ENCODE assay signal across 16 cellular contexts in the genomic region with DNA sequence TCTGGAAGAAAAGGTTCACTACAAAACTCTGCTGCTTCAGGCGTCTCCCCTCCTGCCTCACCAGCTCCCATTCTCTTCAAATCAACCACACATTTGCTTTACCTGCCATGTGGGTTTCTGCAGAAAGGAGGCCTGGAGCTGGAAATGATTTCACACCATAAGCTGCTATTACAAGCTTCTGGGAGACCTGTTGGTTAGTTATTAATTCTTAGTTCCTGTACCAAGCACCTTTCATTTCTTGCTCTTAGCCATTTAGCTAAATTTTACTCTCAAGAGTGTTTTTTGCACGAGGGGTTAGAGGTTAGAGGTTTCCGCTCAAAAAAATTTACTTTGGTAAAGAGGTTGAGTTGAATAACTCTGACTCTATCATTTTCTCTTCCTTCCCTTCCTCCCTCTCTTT.
DNase-seq lines count a peak whose midpoint lies in the region; ATAC-seq and TF ChIP-seq lines count a peak whose summit lies in the region.
"Had no signal": no experiment of that assay in that cellular context is flagged by ENCODE, and none has a peak within 500 bp of the region (broad histone marks: within the 10 kb centered on the region; RNA-seq: fewer than 3 reads in every experiment).

No MANE protein-coding gene starts in this region.

- DNase-seq in GM20000 (ENCODE audit: low spot score) (peak; percentile 40), immature natural killer cell (no peak), NCI-H446 (lab: John Stamatoyannopoulos, UW) (no peak)
- no peak for DNase-seq in activated CD4-positive, alpha-beta T cell treated with anti-CD3 and anti-CD28 coated beads for 36 hours
- DNase-seq: activated CD4-positive, alpha-beta memory T cell treated with anti-CD3 and anti-CD28 coated beads, Interleukin-2, amount 10 ng/mL, durations not matched to agents 7 days and 5 days; CD4-positive, alpha-beta T cell; natural killer cell; NCI-H187 treated with DMSO at 0.1 percent for 48 hours; NCI-H524; PC-3; substantia nigra had no signal

- H3K4me3 Mint-ChIP-seq in brain = peak overlapping the region in 1 of 5 experiments; percentile 43
- no peak overlapping the region for H3K4me3 Mint-ChIP-seq in activated CD4-positive, alpha-beta T cell treated with anti-CD3 and anti-CD28 coated beads for 36 hours
- H3K4me3 Mint-ChIP-seq in immature natural killer cell = no peak overlapping the region
- H3K4me3 Mint-ChIP-seq: activated CD4-positive, alpha-beta memory T cell treated with anti-CD3 and anti-CD28 coated beads, Interleukin-2, amount 10 ng/mL, durations not matched to agents 7 days and 5 days; CD4-positive, alpha-beta T cell; natural killer cell had no signal

- CTCF ChIA-PET in activated CD4-positive, alpha-beta T cell treated with anti-CD3 and anti-CD28 coated beads for 36 hours (lab: Charles Lee) = no interaction called here

- no peaks in the 10 kb centered on the region for H3K9me3 Mint-ChIP-seq in brain
- no peaks in the 10 kb centered on the region for H3K9me3 Mint-ChIP-seq in activated CD4-positive, alpha-beta T cell treated with anti-CD3 and anti-CD28 coated beads for 36 hours (ENCODE audit: low read depth)
- no peaks in the 10 kb centered on the region for H3K9me3 Mint-ChIP-seq in immature natural killer cell
- H3K9me3 Mint-ChIP-seq: activated CD4-positive, alpha-beta memory T cell treated with anti-CD3 and anti-CD28 coated beads, Interleukin-2, amount 10 ng/mL, durations not matched to agents 7 days and 5 days; CD4-positive, alpha-beta T cell; natural killer cell had no signal

- H3K27me3 Mint-ChIP-seq in brain (peaks cover 6% of the 10 kb centered on the region), immature natural killer cell (ENCODE audit: low read depth in 3 of 3) (peaks cover 3 to 10% (median 8%) of the 10 kb centered on the region in 3 donors)
- H3K27me3 Mint-ChIP-seq in activated CD4-positive, alpha-beta T cell treated with anti-CD3 and anti-CD28 coated beads for 36 hours = peaks cover 30% of the 10 kb centered on the region

- POLR2A ChIA-PET in activated CD4-positive, alpha-beta T cell treated with anti-CD3 and anti-CD28 coated beads for 36 hours (lab: Charles Lee) = no interaction called here

- intact Hi-C loops in activated CD4-positive, alpha-beta T cell treated with anti-CD3 and anti-CD28 coated beads for 36 hours (cut with DNase I, micrococcal nuclease) = no loop called here

- peak; percentile 71 for ATAC-seq in GM18498 (IDR thresholded peaks at IDR 0.05; ENCODE audit: unreplicated experiment)
- peak; percentile 63 for ATAC-seq in HG02973 (IDR thresholded peaks at IDR 0.05; ENCODE audit: unreplicated experiment)
- no peak for ATAC-seq in activated CD4-positive, alpha-beta T cell treated with anti-CD3 and anti-CD28 coated beads for 36 hours
- no peak for ATAC-seq in GM19455 (IDR thresholded peaks at IDR 0.05; ENCODE audit: unreplicated experiment)
- ATAC-seq: A549, natural killer cell, PC-3 had no signal

- no peak for TF ChIP-seq CTCF in GM20000 (IDR thresholded peaks at IDR 0.05; ENCODE audit: extremely low read depth, missing control alignments)
- no peak for TF ChIP-seq CTCF in brain (conservative IDR thresholded peaks at IDR 0.05)

- H3K36me3 Mint-ChIP-seq in brain = peaks cover 51% of the 10 kb centered on the region
- H3K36me3 Mint-ChIP-seq in activated CD4-positive, alpha-beta T cell treated with anti-CD3 and anti-CD28 coated beads for 36 hours (ENCODE audit: low read depth) = no peaks in the 10 kb centered on the region
- H3K36me3 Mint-ChIP-seq in immature natural killer cell = no peaks in the 10 kb centered on the region
- H3K36me3 Mint-ChIP-seq: natural killer cell had no signal

- H3K27ac Mint-ChIP-seq in brain (peak overlapping the region; percentile 52 to 97 (median 83)), immature natural killer cell (no peak overlapping the region)
- H3K27ac Mint-ChIP-seq in activated CD4-positive, alpha-beta T cell treated with anti-CD3 and anti-CD28 coated beads for 36 hours = no peak overlapping the region
- H3K27ac Mint-ChIP-seq: activated CD4-positive, alpha-beta memory T cell treated with anti-CD3 and anti-CD28 coated beads, Interleukin-2, amount 10 ng/mL, durations not matched to agents 7 days and 5 days; CD4-positive, alpha-beta T cell; natural killer cell had no signal

- H3K4me1 Mint-ChIP-seq in brain (peaks cover 90% of the 10 kb centered on the region), immature natural killer cell (no peaks in the 10 kb centered on the region)
- no peaks in the 10 kb centered on the region for H3K4me1 Mint-ChIP-seq in activated CD4-positive, alpha-beta T cell treated with anti-CD3 and anti-CD28 coated beads for 36 hours
- H3K4me1 Mint-ChIP-seq: activated CD4-positive, alpha-beta memory T cell treated with anti-CD3 and anti-CD28 coated beads, Interleukin-2, amount 10 ng/mL, durations not matched to agents 7 days and 5 days; natural killer cell had no signal

Comparison
In these comparisons a context has a peak if more than half of its experiments do, and no peak if none do; other contexts are left out.
1. ATAC-seq: peak in GM18498 (single experiment) and HG02973 (single experiment); none in activated CD4-positive, alpha-beta T cell treated with anti-CD3 and anti-CD28 coated beads for 36 hours (single experiment) and GM19455 (single experiment).
2. H3K27ac Mint-ChIP-seq: peak in brain (5 of 5); none in activated CD4-positive, alpha-beta T cell treated with anti-CD3 and anti-CD28 coated beads for 36 hours (single experiment) and immature natural killer cell (0 of 6).